In genomic region chr9:124271660-124272059, GRCh38 we compare ENCODE assay signal across 16 cellular contexts. TPM values are rescaled to one million over a fixed set of nuclear protein-coding genes. Genes with fewer than 3 reads are reported as not detected.
DNase-seq lines count a peak whose midpoint lies in the region; ATAC-seq, FAIRE-seq and TF ChIP-seq lines count a peak whose summit lies in the region.
"Had no signal": no experiment of that assay in that cellular context is flagged by ENCODE, and none has a peak within 500 bp of the region (broad histone marks: within the 10 kb centered on the region; RNA-seq: fewer than 3 reads in every experiment).

No MANE protein-coding gene starts in this region.

- H3K18ac ChIP-seq in neuronal stem cell (ENCODE audit: low read length), result peak overlapping the region; percentile 83

- H3K79me1 ChIP-seq in neuronal stem cell (ENCODE audit: low read depth, low read length), result peaks cover 31% of the 10 kb centered on the region

- peaks cover 100% of the 10 kb centered on the region for H3K79me2 ChIP-seq in smooth muscle cell (ENCODE audit: low read depth)

- peak overlapping the region; percentile 31 for H2BK12ac ChIP-seq in neuronal stem cell (ENCODE audit: low read length)

- TF ChIP-seq POLR2A in esophagus muscularis mucosa (IDR thresholded peaks at IDR 0.05; ENCODE audit: low read depth), result no peak

- TF ChIP-seq CTCF in esophagus muscularis mucosa (IDR thresholded peaks at IDR 0.05) (no peak), smooth muscle cell (IDR thresholded peaks at IDR 0.05; ENCODE audit: borderline replicate concordance, insufficient read depth, poor library complexity, severe bottlenecking) (no peak)

- DNase-seq in NCI-H748 (lab: John Stamatoyannopoulos, UW; ENCODE audit: unreplicated experiment) (peak; percentile 49), NCI-H748 treated with DMSO at 0.1 percent for 48 hours (lab: John Stamatoyannopoulos, UW) (no peak), esophagus muscularis mucosa (ENCODE audit: extremely low spot score) (no peak), neuronal stem cell (ENCODE audit: low spot score) (no peak), frontal cortex (ENCODE audit: low spot score in 2 of 2) (no peak), smooth muscle cell (lab: John Stamatoyannopoulos, UW; ENCODE audit: unreplicated experiment) (no peak), T1000 (lab: John Stamatoyannopoulos, UW) (no peak)
- DNase-seq: activated CD4-positive, alpha-beta T cell treated with anti-CD3 and anti-CD28 coated beads for 36 hours; activated T-cell treated with anti-CD3 and anti-CD28 coated beads, Interleukin-2, amount 50 U/mL, for 48 hours; endodermal cell; H7; MG63; SK-N-SH had no signal

- H4K91ac ChIP-seq in neuronal stem cell (ENCODE audit: low read depth, low read length, poor library complexity), result no peak overlapping the region

- ATAC-seq in GM21367 (IDR thresholded peaks at IDR 0.05; ENCODE audit: unreplicated experiment), result no peak
- ATAC-seq: activated CD4-positive, alpha-beta T cell treated with anti-CD3 and anti-CD28 coated beads for 36 hours had no signal

- H3K4ac ChIP-seq in neuronal stem cell (ENCODE audit: low read length), result no peak overlapping the region

- H2BK120ac ChIP-seq in neuronal stem cell (ENCODE audit: low read depth, low read length), result no peak overlapping the region

- intact Hi-C loops in esophagus muscularis mucosa (cut with DNase I), result no loop called here

- H4K8ac ChIP-seq in neuronal stem cell (ENCODE audit: low read depth, low read length), result no peak overlapping the region

- no peak for FAIRE-seq in frontal cortex (lab: Jason Lieb, UNC)
- FAIRE-seq: GM12892 had no signal

- no peak for TF ChIP-seq EP300 in esophagus muscularis mucosa (IDR thresholded peaks at IDR 0.05)

- peak overlapping the region; percentile 14 for H2BK5ac ChIP-seq in neuronal stem cell (ENCODE audit: low read length)

- H3K23ac ChIP-seq in neuronal stem cell (ENCODE audit: low read depth, low read length, poor library complexity), result peak overlapping the region; percentile 12

- H3K9ac ChIP-seq in neuronal stem cell (ENCODE audit: low read depth, low read length, poor library complexity), result peak overlapping the region; percentile 74
- H3K9ac ChIP-seq in smooth muscle cell (ENCODE audit: low read depth), result no peak overlapping the region
- H3K9ac ChIP-seq: SK-N-SH had no signal

- H2BK15ac ChIP-seq in neuronal stem cell (ENCODE audit: low read length), result no peak overlapping the region

- H3K27me3 ChIP-seq in esophagus muscularis mucosa, result no peaks in the 10 kb centered on the region
- no peaks in the 10 kb centered on the region for H3K27me3 ChIP-seq in neuronal stem cell (ENCODE audit: control insufficient read depth in 3 of 3, insufficient read depth in 3 of 3, low read depth in 1 of 3, low read length in 3 of 3)
- no peaks in the 10 kb centered on the region for H3K27me3 ChIP-seq in smooth muscle cell (ENCODE audit: low read depth)
- H3K27me3 ChIP-seq: MG63, thyroid gland had no signal

- peaks cover 40 to 99% (median 92%) of the 10 kb centered on the region in 4 donors for H3K4me1 ChIP-seq in esophagus muscularis mucosa
- peaks cover 30 to 48% of the 10 kb centered on the region in 2 donors for H3K4me1 ChIP-seq in neuronal stem cell (ENCODE audit: control insufficient read depth in 2 of 2, insufficient read depth in 1 of 2, low read depth in 1 of 2, low read length in 2 of 2)
- peaks cover 20% of the 10 kb centered on the region for H3K4me1 ChIP-seq in smooth muscle cell (ENCODE audit: low read depth)

- peak overlapping the region; percentile 60 for H2AK5ac ChIP-seq in neuronal stem cell (ENCODE audit: low read depth, low read length)

- H4K20me1 ChIP-seq in smooth muscle cell (ENCODE audit: low read depth), result peaks cover 100% of the 10 kb centered on the region

- H3K4me3 ChIP-seq in esophagus muscularis mucosa (no peak overlapping the region), neuronal stem cell (ENCODE audit: low read length in 2 of 2) (no peak overlapping the region), smooth muscle cell (no peak overlapping the region)
- H3K4me3 ChIP-seq: MG63, thyroid gland had no signal

- 62% methylated on average over 3 of the region's 7 CpGs for WGBS in esophagus muscularis mucosa
- no CpG with 5 or more reads among the region's 7 CpGs for WGBS in neuronal stem cell (ENCODE audit: extremely low coverage in 2 of 2, insufficient read length in 2 of 2, insufficient replicate concordance in 1 of 2), 2 donors
- 80% methylated on average over 7 of the region's 7 CpGs for WGBS in smooth muscle cell (ENCODE audit: low lambda C conversion rate)

- H3K4me2 ChIP-seq in neuronal stem cell (ENCODE audit: insufficient read depth, low read length, poor library complexity, severe bottlenecking) (no peak overlapping the region), smooth muscle cell (no peak overlapping the region)
- H3K4me2 ChIP-seq: SK-N-SH had no signal

- H3K27ac ChIP-seq in esophagus muscularis mucosa (replicated peaks in 1 of 4) (peak overlapping the region; percentile 51 to 74 (median 69)), neuronal stem cell (replicated peaks; ENCODE audit: low read length) (peak overlapping the region; percentile 19), smooth muscle cell (ENCODE audit: low read depth) (no peak overlapping the region)

- H3F3A ChIP-seq in smooth muscle cell (ENCODE audit: low read depth), result no peaks in the 10 kb centered on the region

- no peak overlapping the region for H2AFZ ChIP-seq in neuronal stem cell (ENCODE audit: low read length)
- no peak overlapping the region for H2AFZ ChIP-seq in smooth muscle cell (ENCODE audit: low read depth)

- no peaks in the 10 kb centered on the region for H3K9me3 ChIP-seq in esophagus muscularis mucosa
- no peaks in the 10 kb centered on the region for H3K9me3 ChIP-seq in neuronal stem cell (replicated peaks in 1 of 2; ENCODE audit: control insufficient read depth in 2 of 2, insufficient read depth in 1 of 2, low read depth in 1 of 2, low read length in 2 of 2)
- no peaks in the 10 kb centered on the region for H3K9me3 ChIP-seq in smooth muscle cell (replicated peaks; ENCODE audit: low read depth)
- H3K9me3 ChIP-seq: MG63, SK-N-SH, thyroid gland had no signal

- peak overlapping the region; percentile 48 for H3K14ac ChIP-seq in neuronal stem cell (ENCODE audit: low read length)

- H3K36me3 ChIP-seq in esophagus muscularis mucosa, result peaks cover 0 to 10% (median 0%) of the 10 kb centered on the region in 4 donors
- peaks cover 3 to 45% of the 10 kb centered on the region in 2 donors for H3K36me3 ChIP-seq in neuronal stem cell (replicated peaks in 1 of 2; ENCODE audit: control insufficient read depth in 2 of 2, insufficient read depth in 2 of 2, low read length in 2 of 2)
- no peaks in the 10 kb centered on the region for H3K36me3 ChIP-seq in smooth muscle cell (ENCODE audit: low read depth)
- H3K36me3 ChIP-seq: thyroid gland had no signal

RNA-seq across cellular contexts. Expression of gene NEK6, which starts 13.9 kb away (rescaled TPM):
- total RNA-seq in esophagus muscularis mucosa (10 to 100 TPM; 14.1 to 21.9 (median 15.1) TPM), frontal cortex (11.0 TPM), smooth muscle cell (41.5 and 45.9 TPM in 2 replicates)
- 43.4 TPM for polyA plus RNA-seq in neuronal stem cell (2013, experiment 1 of 2)
- polyA plus RNA-seq in neuronal stem cell (2013, experiment 2 of 2), result 43.4 TPM
- polyA plus RNA-seq in smooth muscle cell, result 67.6 and 108 TPM in 2 replicates
